ENCODE assay signal across 8 cellular contexts in genomic region chr5:61334224-61335196, GRCh38. TPM values are rescaled to one million over a fixed set of nuclear protein-coding genes. Genes with fewer than 3 reads are reported as not detected.
DNase-seq lines count a peak whose midpoint lies in the region; ATAC-seq and TF ChIP-seq lines count a peak whose summit lies in the region.

No MANE protein-coding gene starts in this region.

- H3K9me3 Mint-ChIP-seq in nephron progenitor cell = peaks cover 19% of the 10 kb centered on the region

- H3K27me3 ChIP-seq in DND-41 (ENCODE audit: insufficient read depth, low read length, poor library complexity) (peaks cover 11% of the 10 kb centered on the region), NT2/D1 (ENCODE audit: insufficient read depth, insufficient read length) (peaks cover 22% of the 10 kb centered on the region), endocrine pancreas (ENCODE audit: control insufficient read depth, insufficient read depth, low read length) (no peaks in the 10 kb centered on the region)

- no peak for ATAC-seq in DND-41 (ENCODE audit: insufficient read depth, low read depth)

- DNase-seq in DND-41 = no peak
- DNase-seq in NT2/D1 (ENCODE audit: low read depth, low spot score) = no peak
- DNase-seq in nephron progenitor cell = peak; percentile 30
- DNase-seq in effector CD8-positive, alpha-beta T cell (lab: John Stamatoyannopoulos, UW) = no peak
- no peak for DNase-seq in mucosa of gallbladder (ENCODE audit: low spot score)
- DNase-seq in GM10266 (ENCODE audit: extremely low spot score) = no peak
- no peak for DNase-seq in middle frontal gyrus (ENCODE audit: extremely low spot score, low spot score)

- H2AFZ ChIP-seq in DND-41 (ENCODE audit: low read depth, low read length) = no peak overlapping the region

- peak overlapping the region; percentile 95 for H3K4me3 Mint-ChIP-seq in nephron progenitor cell

- H3K4me1 ChIP-seq in DND-41 (ENCODE audit: insufficient read depth, low read length) = peaks cover 20% of the 10 kb centered on the region
- H3K4me1 ChIP-seq in NT2/D1 (ENCODE audit: insufficient read depth, insufficient read length) = peaks cover 2% of the 10 kb centered on the region
- no peaks in the 10 kb centered on the region for H3K4me1 ChIP-seq in endocrine pancreas (ENCODE audit: control insufficient read depth, insufficient read depth, low read length)

- H3K9ac ChIP-seq in DND-41 (ENCODE audit: low read depth, low read length) = no peak overlapping the region
- peak overlapping the region; percentile 72 for H3K9ac ChIP-seq in NT2/D1 (ENCODE audit: insufficient read length, low read depth)
- H3K9ac ChIP-seq in endocrine pancreas (ENCODE audit: control insufficient read depth, insufficient read depth, low read length) = peak overlapping the region; percentile 86

- peaks cover 5% of the 10 kb centered on the region for H3K27me3 Mint-ChIP-seq in nephron progenitor cell (ENCODE audit: low read depth, poor library complexity)

- H3K27ac Mint-ChIP-seq in nephron progenitor cell = peak overlapping the region; percentile 74

- peaks cover 5% of the 10 kb centered on the region; the same call in 1 of the 2 replicates for H3K79me2 ChIP-seq in DND-41 (ENCODE audit: insufficient read depth, low read length)

- TF ChIP-seq CTCF in DND-41 (IDR thresholded peaks at IDR 0.05; ENCODE audit: borderline replicate concordance, extremely low read depth, low read length, poor library complexity, severe bottlenecking) (no peak), nephron progenitor cell (IDR thresholded peaks at IDR 0.05) (no peak), GM10266 (IDR thresholded peaks at IDR 0.05; ENCODE audit: control insufficient read depth, insufficient read depth, low read depth, missing control alignments) (no peak)

- peaks cover 10% of the 10 kb centered on the region for H4K20me1 ChIP-seq in DND-41 (ENCODE audit: insufficient read depth, low read length)

- peak overlapping the region; percentile 63; the same call in 1 of the 2 replicates for H3K4me2 ChIP-seq in DND-41 (ENCODE audit: insufficient read depth, low read length)

- peaks cover 56% of the 10 kb centered on the region for H3K4me1 Mint-ChIP-seq in nephron progenitor cell

- H3K36me3 Mint-ChIP-seq in nephron progenitor cell (ENCODE audit: low read depth) = peaks cover 38% of the 10 kb centered on the region

- H3K4me3 ChIP-seq in DND-41 (ENCODE audit: low read depth in 1 of 2, low read length in 2 of 2) = no peak overlapping the region
- H3K4me3 ChIP-seq in NT2/D1 (ENCODE audit: insufficient read length, low read depth) = peak overlapping the region; percentile 59
- H3K4me3 ChIP-seq in endocrine pancreas (ENCODE audit: control insufficient read depth, insufficient read depth, low read length) = peak overlapping the region; percentile 83

- H3K9me3 ChIP-seq in DND-41 (ENCODE audit: insufficient read depth, low read length, severe bottlenecking) (no peaks in the 10 kb centered on the region), NT2/D1 (ENCODE audit: insufficient read depth, low read length) (no peaks in the 10 kb centered on the region), endocrine pancreas (ENCODE audit: control insufficient read depth, low read length) (no peaks in the 10 kb centered on the region)

- H3K27ac ChIP-seq in DND-41 (ENCODE audit: low read length) = no peak overlapping the region

- H3K36me3 ChIP-seq in DND-41 (ENCODE audit: insufficient read depth, low read length) (no peaks in the 10 kb centered on the region), NT2/D1 (ENCODE audit: insufficient read depth, insufficient read length, low read length) (no peaks in the 10 kb centered on the region), endocrine pancreas (ENCODE audit: control insufficient read depth, insufficient read depth, low read length) (no peaks in the 10 kb centered on the region)

RNA-seq across cellular contexts. Expression of gene ZSWIM6, which starts 2.5 kb away (rescaled TPM):
- total RNA-seq in mucosa of gallbladder = 23.5 TPM

Comparison
In these comparisons a context has a peak if more than half of its experiments do, and no peak if none do; other contexts are left out.
1. H3K4me3 ChIP-seq: peak in NT2/D1 (single experiment) and endocrine pancreas (single experiment); none in DND-41 (0 of 2).